1 cellular context compared by ENCODE assay signal in the genomic region with DNA sequence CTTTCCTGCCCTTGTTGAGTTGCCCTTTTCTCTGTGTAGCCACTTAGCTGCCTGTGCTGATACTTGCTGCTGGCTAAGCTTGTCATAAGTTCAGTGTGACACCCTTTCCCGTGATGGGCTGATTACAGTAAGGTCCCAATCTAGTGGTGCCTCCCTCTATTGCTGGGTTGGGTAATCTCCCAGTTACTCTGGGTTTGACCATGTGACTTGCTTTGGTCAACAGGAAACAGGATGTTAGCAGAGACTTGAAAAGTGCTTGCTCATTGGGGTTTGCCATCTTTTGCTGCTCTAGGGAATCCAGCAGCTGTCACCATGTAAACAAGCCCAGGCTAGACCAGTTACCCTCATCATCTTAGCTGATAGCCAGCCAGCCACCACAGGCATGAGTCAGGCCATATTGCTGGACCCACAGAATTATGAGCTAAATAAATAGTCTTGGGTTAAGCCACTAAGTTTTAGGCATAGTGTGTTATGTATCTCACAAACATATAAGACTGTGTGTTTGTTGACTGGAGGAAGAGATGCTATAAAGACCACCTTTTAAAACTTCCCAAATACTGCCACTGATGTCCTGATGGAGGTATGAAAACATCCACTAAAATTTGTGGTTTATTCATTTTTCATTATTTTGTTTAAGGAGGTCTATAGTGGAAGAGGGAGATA.
TF ChIP-seq lines count a peak whose summit lies in the region.

No MANE protein-coding gene starts in this region.

TF ChIP-seq in SK-N-SH treated with all-trans-retinoic acid at 6 μM for 48 hours, 23 proteins besides CTCF, POLR2A, EP300 and RAD21 (continued from another document):
- no peak for TF ChIP-seq POU6F1 (CRISPR knock-in tag; IDR thresholded peaks at IDR 0.05; ENCODE audit: borderline replicate concordance, low read depth)
